8 cellular contexts compared by ENCODE assay signal in the genomic region with DNA sequence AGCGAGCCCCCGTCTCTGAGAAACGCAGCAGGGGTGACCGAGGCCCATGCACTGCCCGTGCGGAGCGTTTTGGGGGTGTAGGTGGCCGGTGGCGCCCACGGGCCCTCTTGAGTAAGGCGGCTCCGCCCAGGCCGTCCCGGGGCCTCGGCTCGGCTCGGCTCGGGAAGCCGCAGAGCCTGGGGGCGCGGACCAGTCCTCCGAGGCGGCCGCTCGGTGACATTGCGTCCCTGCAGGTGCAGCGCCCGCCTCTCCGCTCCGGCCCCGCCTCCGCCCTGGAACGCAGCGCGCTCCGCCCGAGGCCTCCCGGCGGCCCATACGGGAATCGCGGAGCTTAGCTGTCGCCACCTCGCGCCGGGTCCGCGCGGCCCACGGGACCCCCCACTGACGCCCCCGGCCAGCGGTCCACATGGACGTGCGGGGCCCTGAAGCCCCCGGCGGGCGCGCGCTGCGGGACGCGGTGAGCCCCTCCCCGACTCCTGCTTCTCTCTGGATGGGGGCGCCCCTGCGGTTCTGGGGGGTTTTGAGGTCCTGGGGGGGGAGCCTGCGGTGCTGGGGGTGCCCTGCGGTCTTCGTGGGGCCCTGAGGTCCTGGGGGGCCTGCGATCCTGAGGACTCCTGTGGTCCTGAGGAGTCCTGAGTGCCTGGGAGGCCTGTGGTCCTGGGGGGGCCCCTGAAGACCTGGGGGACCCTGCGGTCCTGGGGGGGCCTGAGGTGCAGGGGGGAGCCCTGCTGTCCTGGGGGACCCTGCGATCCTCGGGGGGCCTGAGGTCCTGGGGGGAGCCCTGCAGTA. TPM values are rescaled to one million over a fixed set of nuclear protein-coding genes. Genes with fewer than 3 reads are reported as not detected.
DNase-seq lines count a peak whose midpoint lies in the region; ATAC-seq and TF ChIP-seq lines count a peak whose summit lies in the region.

Gene HSBP1L1, plus strand, starts transcription at position 314 of the 789 bp plus-strand sequence. Its CDS starts 93 bp downstream, at position 407.

- peak within 1 kb of the TSS; percentile 41 to 78 (median 76) for H3K4me3 ChIP-seq in tibial nerve

- peak; percentile 54 for ATAC-seq in HG02852 (IDR thresholded peaks at IDR 0.05; ENCODE audit: unreplicated experiment)
- peak; percentile 60 to 64 for ATAC-seq in activated T-cell treated with anti-CD3 and anti-CD28 coated beads, Interleukin-2, amount 50 U/mL, for 72 hours (replicated peaks in 1 of 2)
- ATAC-seq in esophagus mucosa = peak; percentile 73
- peak; percentile 82 to 90 for ATAC-seq in naive B cell (ENCODE audit: low read depth in 2 of 2)

- H3K36me3 Mint-ChIP-seq in activated T-cell treated with anti-CD3 and anti-CD28 coated beads, Interleukin-2, amount 50 U/mL, for 72 hours (ENCODE audit: insufficient read depth in 2 of 2) = peaks cover 0 to under 1% of the 10 kb centered on the region in 2 donors
- H3K36me3 Mint-ChIP-seq in naive B cell = no peaks in the 10 kb centered on the region

- peak in 1 of 2 donors; percentile 31 for TF ChIP-seq EP300 in tibial nerve (IDR thresholded peaks at IDR 0.05)

- H3K27me3 ChIP-seq in tibial nerve = peaks cover 0 to 5% of the 10 kb centered on the region in 2 donors

- no peaks in the 10 kb centered on the region for H3K27me3 Mint-ChIP-seq in activated T-cell treated with anti-CD3 and anti-CD28 coated beads, Interleukin-2, amount 50 U/mL, for 72 hours (ENCODE audit: low read depth)
- H3K27me3 Mint-ChIP-seq in naive B cell = peaks cover 0 to 15% (median 14%) of the 10 kb centered on the region in 3 donors

- peak within 1 kb of the TSS; percentile 77 for H3K27ac Mint-ChIP-seq in activated T-cell treated with anti-CD3 and anti-CD28 coated beads, Interleukin-2, amount 50 U/mL, for 72 hours
- H3K27ac Mint-ChIP-seq in naive B cell = peak within 1 kb of the TSS in 4 of 6 donors; percentile 12 to 91 (median 49)

- DNase-seq in SIG-M5 treated with dmso at 0.1 percent for 504 hours (lab: John Stamatoyannopoulos, UW; ENCODE audit: unreplicated experiment) (peak; percentile 33), SIG-M5 (lab: John Stamatoyannopoulos, UW) (no peak), NCI-H526 treated with DMSO at 0.1 percent for 48 hours (lab: John Stamatoyannopoulos, UW) (peak; percentile 29), naive B cell (peak; percentile 64), tibial nerve (ENCODE audit: low spot score in 2 of 2) (no peak)
- peak; percentile 71 to 75 for DNase-seq in activated T-cell treated with anti-CD3 and anti-CD28 coated beads, Interleukin-2, amount 50 U/mL, for 72 hours

- peaks cover 0 to 37% (median 11%) of the 10 kb centered on the region in 4 donors for H3K4me1 ChIP-seq in tibial nerve

- peaks cover 54% of the 10 kb centered on the region for H3K4me1 Mint-ChIP-seq in activated T-cell treated with anti-CD3 and anti-CD28 coated beads, Interleukin-2, amount 50 U/mL, for 72 hours (ENCODE audit: low read depth)
- H3K4me1 Mint-ChIP-seq in naive B cell = peaks cover 20 to 32% (median 23%) of the 10 kb centered on the region in 3 donors

- peak within 1 kb of the TSS; percentile 54 to 92 (median 89) for H3K27ac ChIP-seq in tibial nerve

- peaks cover 0 to 19% (median 0%) of the 10 kb centered on the region in 3 donors for H3K36me3 ChIP-seq in tibial nerve

- WGBS in tibial nerve, 2 donors = 2 to 9% methylated on average over 32 to 45 of the region's 73 CpGs

- TF ChIP-seq POLR2A in tibial nerve (IDR thresholded peaks at IDR 0.05) = peak in 1 of 2 donors; percentile 37

- TF ChIP-seq CTCF in tibial nerve (IDR thresholded peaks at IDR 0.05) = peak in 4 of 5 experiments; percentile 29 to 71 (median 50)

- no peaks in the 10 kb centered on the region for H3K9me3 ChIP-seq in tibial nerve

- peak within 1 kb of the TSS; percentile 79 to 84 for H3K4me3 Mint-ChIP-seq in activated T-cell treated with anti-CD3 and anti-CD28 coated beads, Interleukin-2, amount 50 U/mL, for 72 hours
- peak within 1 kb of the TSS; percentile 69 to 87 (median 80) for H3K4me3 Mint-ChIP-seq in naive B cell

- no peaks in the 10 kb centered on the region for H3K9me3 Mint-ChIP-seq in activated T-cell treated with anti-CD3 and anti-CD28 coated beads, Interleukin-2, amount 50 U/mL, for 72 hours
- no peaks in the 10 kb centered on the region for H3K9me3 Mint-ChIP-seq in naive B cell

RNA-seq across cellular contexts. Expression of gene HSBP1L1, which starts in this region (rescaled TPM):
- total RNA-seq in activated T-cell treated with anti-CD3 and anti-CD28 coated beads, Interleukin-2, amount 50 U/mL, for 72 hours = 10 to 100 TPM; 11.2 to 11.8 TPM
- total RNA-seq in esophagus mucosa (15.5 TPM), tibial nerve (10 to 100 TPM; 18.0 to 35.4 (median 29.7) TPM)
- 10 to 100 TPM in 1 of 6 donors, 1 to 10 TPM in 5; 1.8 to 10.5 (median 4.5) TPM for polyA plus RNA-seq in naive B cell (ENCODE audit: low read depth in 6 of 6)

Comparison
In these comparisons a context has a peak if more than half of its experiments do, and no peak if none do; other contexts are left out.
1. DNase-seq: peak in SIG-M5 treated with dmso at 0.1 percent for 504 hours (single experiment), NCI-H526 treated with DMSO at 0.1 percent for 48 hours (single experiment), activated T-cell treated with anti-CD3 and anti-CD28 coated beads, Interleukin-2, amount 50 U/mL, for 72 hours (2 of 2) and naive B cell (single experiment); none in SIG-M5 (single experiment) and tibial nerve (0 of 2).
2. Peak in every context shown above with its lines, with median percentiles within 50 percentile points of each other: ATAC-seq.